Comparison of ENCODE assay signal across 1 cellular context in genomic region chr3:133606902-133607301, GRCh38.
TF ChIP-seq lines count a peak whose summit lies in the region.

No MANE protein-coding gene starts in this region.

TF ChIP-seq in HepG2, 621 proteins besides CTCF, POLR2A, EP300 and RAD21:
- TF ChIP-seq IKZF5 (CRISPR knock-in tag; IDR thresholded peaks at IDR 0.05) = no peak
- TF ChIP-seq ZNF7 (CRISPR knock-in tag; IDR thresholded peaks at IDR 0.05) = peak; percentile 92
